In the genomic region with DNA sequence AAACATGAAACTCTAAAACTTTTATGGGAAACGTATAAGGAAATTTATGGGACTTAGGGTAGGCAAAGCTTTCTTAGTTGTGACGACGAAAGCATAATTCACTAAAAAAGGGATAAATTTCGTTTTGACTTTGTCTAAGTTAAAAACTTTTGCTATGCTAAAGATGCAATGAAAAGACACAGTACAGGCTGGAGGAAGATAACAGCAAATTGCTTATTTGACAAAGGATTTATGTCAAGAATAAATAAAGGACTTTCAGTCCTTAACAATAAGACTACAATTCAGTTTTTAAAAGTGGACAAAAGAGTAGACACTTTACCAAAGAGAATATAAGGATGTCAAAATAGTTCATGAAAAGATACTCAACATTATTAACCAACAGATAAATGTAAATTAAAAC, we compare ENCODE assay signal across 10 cellular contexts.
"Had no signal": no experiment of that assay in that cellular context is flagged by ENCODE, and none has a peak within 500 bp of the region (broad histone marks: within the 10 kb centered on the region; RNA-seq: fewer than 3 reads in every experiment).

No MANE protein-coding gene starts in this region.

- DNase-seq: GM23248, GOT3, H7, H9, HCEC 1CT, HFFc6 had no signal

- FAIRE-seq: H1, H54 had no signal

- H3K9me3 Mint-ChIP-seq: HFFc6 had no signal

- H3K4me3 Mint-ChIP-seq: GM23338, H9, HFFc6 had no signal

- ATAC-seq: GM23338, HCT116 had no signal

- H3K27ac Mint-ChIP-seq: GM23338, H9, HFFc6 had no signal

- H3K4me1 Mint-ChIP-seq: GM23338 had no signal
